ENCODE assay signal across 11 cellular contexts in genomic region chr5:112195924-112196323, GRCh38.
"Had no signal": no experiment of that assay in that cellular context is flagged by ENCODE, and none has a peak within 500 bp of the region (broad histone marks: within the 10 kb centered on the region; RNA-seq: fewer than 3 reads in every experiment).

No MANE protein-coding gene starts in this region.

- H3K9me3 ChIP-seq: HAP-1 had no signal

- H3K36me3 ChIP-seq: HAP-1 had no signal

- H3K4me3 ChIP-seq: GM23248, GM23338, HAP-1 had no signal

- H3K9ac ChIP-seq: GM23248 had no signal

- H3K4me1 ChIP-seq: HAP-1 had no signal

- FAIRE-seq: H1, H54 had no signal

- H2AFZ ChIP-seq: GM23248, GM23338 had no signal

- DNase-seq: GM23248, GOT3, H7, H9, HCEC 1CT, HFFc6 had no signal

- H3K27ac ChIP-seq: GM23248 had no signal

- H3K4me2 ChIP-seq: GM23338 had no signal

- ATAC-seq: GM23338, HCT116 had no signal
